In the genomic region with DNA sequence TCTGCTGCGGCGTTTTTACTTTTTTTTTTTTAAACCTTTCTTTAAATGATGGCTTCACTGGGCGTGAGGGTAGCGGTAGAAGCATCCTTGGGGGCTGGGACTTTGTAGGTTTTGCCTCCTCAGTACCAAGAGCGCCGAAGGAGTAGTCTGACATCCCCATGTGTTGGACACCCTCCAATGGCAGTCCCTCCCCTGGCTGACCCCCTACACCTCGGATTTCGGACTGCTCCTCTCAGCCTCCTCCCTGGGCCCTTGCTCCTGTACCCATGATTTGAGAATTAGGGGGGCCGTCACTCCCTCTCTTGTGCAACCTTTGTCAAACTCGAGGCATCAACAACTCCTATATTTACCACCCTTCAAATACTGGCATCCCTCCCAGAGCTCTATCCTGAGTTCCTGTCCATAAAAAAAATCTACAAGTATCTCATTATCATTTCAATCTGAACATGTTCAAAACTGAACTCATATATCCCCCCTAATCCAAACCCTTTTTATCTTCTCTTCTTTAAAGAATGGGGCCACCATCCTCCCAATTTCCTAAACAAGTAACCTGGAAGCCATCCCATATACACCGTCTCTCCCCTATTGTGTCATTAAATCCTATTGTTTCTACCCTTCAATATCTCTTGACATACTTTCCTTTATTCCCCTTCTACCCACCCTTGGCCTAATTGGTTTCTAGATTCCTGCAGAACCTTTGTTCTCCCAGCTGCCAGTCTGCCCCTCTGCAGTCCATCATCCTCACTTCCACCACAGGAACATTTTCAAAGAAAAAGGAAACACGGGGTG, we compare ENCODE assay signal across 1 cellular context.
TF ChIP-seq lines count a peak whose summit lies in the region.

No MANE protein-coding gene starts in this region.

TF ChIP-seq in H1, 55 proteins besides CTCF, POLR2A, EP300 and RAD21:
- TF ChIP-seq NRF1 (IDR thresholded peaks at IDR 0.05; ENCODE audit: low read depth, low read length) (no peak), NANOG (IDR thresholded peaks at IDR 0.05; ENCODE audit: insufficient read depth, low read depth, low read length, poor library complexity, severe bottlenecking) (no peak), GABPA (IDR thresholded peaks at IDR 0.05; ENCODE audit: borderline replicate concordance, insufficient read depth, low read length) (no peak), SIX5 (IDR thresholded peaks at IDR 0.05; ENCODE audit: low read depth, low read length) (no peak), FOSL1 (IDR thresholded peaks at IDR 0.05; ENCODE audit: insufficient read depth, low read depth, low read length) (no peak), KDM5A (IDR thresholded peaks at IDR 0.05; ENCODE audit: low read length) (no peak), CBX5 (IDR thresholded peaks at IDR 0.05; ENCODE audit: low read depth, low read length) (no peak), SAP30 (IDR thresholded peaks at IDR 0.05; ENCODE audit: insufficient read depth, insufficient replicate concordance, low read length) (no peak)
